ENCODE assay signal across 8 cellular contexts in the genomic region with DNA sequence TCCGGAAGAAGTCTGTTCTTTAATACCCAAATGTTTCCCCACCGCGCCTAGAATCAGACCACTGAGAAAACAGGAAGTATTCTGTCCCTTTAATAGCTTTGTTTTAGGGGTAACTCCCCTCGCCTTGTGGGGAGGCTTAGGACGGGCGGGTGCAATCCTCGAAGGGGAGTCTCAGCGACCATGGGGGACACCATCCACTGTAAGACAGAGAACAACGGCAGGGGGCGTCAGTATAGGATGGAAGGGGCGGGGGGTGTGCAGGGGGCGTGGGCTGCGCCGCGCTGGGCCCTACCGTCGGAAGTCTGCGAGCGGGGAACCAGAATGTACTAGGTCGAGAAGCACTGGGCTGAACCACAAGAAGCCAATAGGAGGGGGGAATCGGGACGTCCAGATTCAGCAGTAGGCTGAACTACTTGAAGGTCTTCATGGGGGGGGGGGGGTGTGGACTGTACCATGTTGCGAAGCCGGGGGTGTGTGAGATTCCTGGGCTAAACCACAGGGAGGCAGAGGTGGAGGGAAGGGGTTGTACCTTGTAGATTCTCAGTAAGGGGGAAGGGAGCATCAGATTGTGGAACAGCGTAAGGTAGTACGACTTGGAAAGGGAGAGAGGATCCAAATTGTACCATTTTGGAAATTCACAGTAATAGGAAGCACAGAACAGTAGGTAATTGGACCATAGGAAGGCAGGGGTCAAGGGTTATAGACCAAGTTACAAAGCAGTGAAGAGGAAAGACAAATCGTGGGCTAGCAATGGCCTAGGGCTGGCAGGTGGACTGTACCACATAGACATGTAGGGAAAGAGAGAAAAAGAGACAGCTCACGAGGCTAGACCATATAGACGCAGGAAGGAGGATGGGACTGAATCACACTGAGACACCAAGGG.
DNase-seq lines count a peak whose midpoint lies in the region; ATAC-seq and TF ChIP-seq lines count a peak whose summit lies in the region.

No MANE protein-coding gene starts in this region.

- H3K4me3 ChIP-seq in GM12865 (ENCODE audit: low read depth, low read length): peak overlapping the region; percentile 73
- H3K4me3 ChIP-seq in retinal pigment epithelial cell (ENCODE audit: low read length): peak overlapping the region; percentile 57

- DNase-seq in GM12865 (ENCODE audit: low read depth) (peak; percentile 97), NCI-H187 treated with DMSO at 0.1 percent for 48 hours (lab: John Stamatoyannopoulos, UW) (peak; percentile 86), T-helper 22 cell (ENCODE audit: low read depth) (peak; percentile 83), astrocyte of the hippocampus (ENCODE audit: low read depth, low spot score) (peak; percentile 95), hippocampal formation (lab: John Stamatoyannopoulos, UW) (peak; percentile 81 to 91), retinal pigment epithelial cell (ENCODE audit: low read depth) (peak; percentile 92)

- peak; percentile 9 for ATAC-seq in HG02870 (IDR thresholded peaks at IDR 0.05; ENCODE audit: unreplicated experiment)
- no peak for ATAC-seq in GM18519 (IDR thresholded peaks at IDR 0.05; ENCODE audit: low FRiP score, unreplicated experiment)

- TF ChIP-seq CTCF in GM12865 (IDR thresholded peaks at IDR 0.05; ENCODE audit: insufficient read depth, low read depth, low read length, missing control alignments): peak; percentile 12
- peak; percentile 26 for TF ChIP-seq CTCF in retinal pigment epithelial cell (conservative IDR thresholded peaks at IDR 0.05; ENCODE audit: low read depth, low read length)
